17 cellular contexts compared by ENCODE assay signal in the genomic region with DNA sequence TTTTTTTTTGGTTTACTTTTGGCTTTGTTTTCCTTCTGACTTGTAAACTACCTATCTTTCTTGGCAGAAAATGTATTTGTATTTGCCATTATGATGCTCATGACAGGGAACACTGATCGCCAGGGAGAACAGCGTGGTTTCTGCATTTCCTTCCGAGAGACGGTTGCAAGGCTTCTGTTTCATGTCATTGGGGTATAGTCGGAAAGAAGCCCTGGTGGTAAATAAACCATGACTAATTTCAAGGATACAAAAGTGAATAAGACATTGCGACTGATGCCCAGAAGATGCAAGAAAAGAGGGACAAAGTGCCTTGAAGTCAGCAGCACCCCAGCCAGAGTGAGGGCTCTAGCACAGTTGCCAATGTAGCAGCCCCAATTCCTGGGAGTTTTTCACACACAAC. TPM values are rescaled to one million over a fixed set of nuclear protein-coding genes. Genes with fewer than 3 reads are reported as not detected.
"Had no signal": no experiment of that assay in that cellular context is flagged by ENCODE, and none has a peak within 500 bp of the region (broad histone marks: within the 10 kb centered on the region; RNA-seq: fewer than 3 reads in every experiment).

No MANE protein-coding gene starts in this region.

- H3K36me3 ChIP-seq: colonic mucosa, esophagus squamous epithelium, left lung, ovary, tibial nerve had no signal

- ATAC-seq: left lung, sciatic nerve had no signal

- H3K27me3 ChIP-seq: colonic mucosa, esophagus squamous epithelium, left lung, ovary, tibial nerve had no signal

- H3K9me3 Mint-ChIP-seq: activated CD4-positive, alpha-beta memory T cell treated with anti-CD3 and anti-CD28 coated beads for 36 hours; neural crest cell had no signal

- H3K27ac ChIP-seq: colonic mucosa, esophagus squamous epithelium, left lung, ovary, tibial nerve had no signal

- DNase-seq: activated CD4-positive, alpha-beta memory T cell treated with anti-CD3 and anti-CD28 coated beads for 36 hours; activated CD4-positive, alpha-beta T cell treated with anti-CD3 and anti-CD28 coated beads for 1 hour; activated effector memory CD4-positive, alpha-beta T cell treated with anti-CD3 and anti-CD28 coated beads, Interleukin-2, amount 50 U/mL, for 16 hours; activated T-cell treated with anti-CD3 and anti-CD28 coated beads, Interleukin-2, amount 50 U/mL, for 48 hours; amniotic stem cell; central memory CD4-positive, alpha-beta T cell; colonic mucosa; esophagus squamous epithelium; hippocampal formation; left lung; ovary; substantia nigra; T1000 had no signal

- H3K4me1 ChIP-seq: colonic mucosa had no signal

- H3K4me3 Mint-ChIP-seq: activated CD4-positive, alpha-beta memory T cell treated with anti-CD3 and anti-CD28 coated beads for 36 hours; activated naive CD8-positive, alpha-beta T cell; neural crest cell had no signal

- H3K9me3 ChIP-seq: colonic mucosa, esophagus squamous epithelium, left lung, ovary, tibial nerve had no signal

- H3K27ac Mint-ChIP-seq: activated CD4-positive, alpha-beta memory T cell treated with anti-CD3 and anti-CD28 coated beads for 36 hours; activated naive CD8-positive, alpha-beta T cell had no signal

- H3K4me3 ChIP-seq: colonic mucosa, esophagus squamous epithelium, left lung, ovary, tibial nerve had no signal

- H3K36me3 Mint-ChIP-seq: activated CD4-positive, alpha-beta memory T cell treated with anti-CD3 and anti-CD28 coated beads for 36 hours had no signal

- H3K4me1 Mint-ChIP-seq: neural crest cell had no signal

RNA-seq across cellular contexts. Expression of a gene that starts 4.2 kb away (rescaled TPM):
- total RNA-seq: tibial nerve had no signal
